Comparison of ENCODE assay signal across 2 cellular contexts in genomic region chr1:41704189-41704588, GRCh38.
TF ChIP-seq lines count a peak whose summit lies in the region.

No MANE protein-coding gene starts in this region.

TF ChIP-seq in H1, 55 proteins besides CTCF, POLR2A, EP300 and RAD21 (continued from another document):
- TF ChIP-seq USF2 (IDR thresholded peaks at IDR 0.05; ENCODE audit: low read length) (no peak), KDM4A (IDR thresholded peaks at IDR 0.05; ENCODE audit: low read depth, low read length, severe bottlenecking) (no peak), CBX8 (IDR thresholded peaks at IDR 0.05; ENCODE audit: borderline replicate concordance, low read depth, low read length) (no peak), JUND (IDR thresholded peaks at IDR 0.05; ENCODE audit: low read length) (no peak), ZNF274 (IDR thresholded peaks at IDR 0.05; ENCODE audit: borderline replicate concordance, extremely low read depth, low read length) (no peak), TAF1 (IDR thresholded peaks at IDR 0.05; ENCODE audit: low read depth, low read length) (no peak)

TF ChIP-seq in HEK293T, 16 proteins besides CTCF, POLR2A, EP300 and RAD21 (continued from another document):
- TF ChIP-seq SP1 (IDR thresholded peaks at IDR 0.05): no peak
- no peak for TF ChIP-seq FOXA1 (IDR thresholded peaks at IDR 0.05)
- no peak for TF ChIP-seq TARDBP (IDR thresholded peaks at IDR 0.05)
- TF ChIP-seq LEF1 (IDR thresholded peaks at IDR 0.05; ENCODE audit: borderline replicate concordance): no peak
